In the genomic region with DNA sequence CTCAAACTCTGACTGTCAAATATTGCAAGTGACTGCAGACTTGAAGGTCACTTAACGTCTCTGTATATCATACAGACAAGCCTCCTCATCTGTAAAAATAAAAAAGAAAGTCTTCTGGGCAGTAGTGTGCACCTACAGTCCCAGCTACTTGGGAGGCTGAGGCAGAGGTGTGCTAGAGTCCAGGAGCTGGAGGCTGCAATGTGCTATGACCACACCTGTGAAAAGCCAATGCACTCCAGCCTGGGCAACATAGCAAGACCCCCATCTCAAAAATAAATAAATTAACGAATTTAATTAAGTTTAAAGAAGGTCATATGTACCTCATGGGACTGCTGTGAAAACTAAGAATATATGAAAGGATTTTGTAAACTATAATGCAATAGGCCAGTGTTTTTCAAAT, we compare ENCODE assay signal across 3 cellular contexts.
A peak's percentile ranks its signal among the peaks of the same experiment; 100 is the strongest.
TF ChIP-seq lines count a peak whose summit lies in the region.

No MANE protein-coding gene starts in this region.

TF ChIP-seq in GM23338, 12 proteins besides CTCF, POLR2A, EP300 and RAD21 (continued from another document and continues in another):
- TF ChIP-seq, protein P1, sequence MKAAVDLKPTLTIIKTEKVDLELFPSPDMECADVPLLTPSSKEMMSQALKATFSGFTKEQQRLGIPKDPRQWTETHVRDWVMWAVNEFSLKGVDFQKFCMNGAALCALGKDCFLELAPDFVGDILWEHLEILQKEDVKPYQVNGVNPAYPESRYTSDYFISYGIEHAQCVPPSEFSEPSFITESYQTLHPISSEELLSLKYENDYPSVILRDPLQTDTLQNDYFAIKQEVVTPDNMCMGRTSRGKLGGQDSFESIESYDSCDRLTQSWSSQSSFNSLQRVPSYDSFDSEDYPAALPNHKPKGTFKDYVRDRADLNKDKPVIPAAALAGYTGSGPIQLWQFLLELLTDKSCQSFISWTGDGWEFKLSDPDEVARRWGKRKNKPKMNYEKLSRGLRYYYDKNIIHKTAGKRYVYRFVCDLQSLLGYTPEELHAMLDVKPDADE (IDR thresholded peaks at IDR 0.05) = no peak
- TF ChIP-seq EZH2phosphoT487 (IDR thresholded peaks at IDR 0.05; ENCODE audit: unreplicated experiment) = no peak
- no peak for TF ChIP-seq EZH2 (IDR thresholded peaks at IDR 0.05; ENCODE audit: low read depth, unreplicated experiment)

TF ChIP-seq in HEK293, 187 proteins besides CTCF, POLR2A, EP300 and RAD21 (continued from another document):
- no peak for TF ChIP-seq ZNF664 (tag by site-specific recombination; IDR thresholded peaks at IDR 0.05)
- no peak for TF ChIP-seq ZNF830 (tag by site-specific recombination; IDR thresholded peaks at IDR 0.05; ENCODE audit: low read depth)
- TF ChIP-seq ZNF121 (tag by site-specific recombination; IDR thresholded peaks at IDR 0.05) = peak; percentile 75
- TF ChIP-seq, protein P2, sequence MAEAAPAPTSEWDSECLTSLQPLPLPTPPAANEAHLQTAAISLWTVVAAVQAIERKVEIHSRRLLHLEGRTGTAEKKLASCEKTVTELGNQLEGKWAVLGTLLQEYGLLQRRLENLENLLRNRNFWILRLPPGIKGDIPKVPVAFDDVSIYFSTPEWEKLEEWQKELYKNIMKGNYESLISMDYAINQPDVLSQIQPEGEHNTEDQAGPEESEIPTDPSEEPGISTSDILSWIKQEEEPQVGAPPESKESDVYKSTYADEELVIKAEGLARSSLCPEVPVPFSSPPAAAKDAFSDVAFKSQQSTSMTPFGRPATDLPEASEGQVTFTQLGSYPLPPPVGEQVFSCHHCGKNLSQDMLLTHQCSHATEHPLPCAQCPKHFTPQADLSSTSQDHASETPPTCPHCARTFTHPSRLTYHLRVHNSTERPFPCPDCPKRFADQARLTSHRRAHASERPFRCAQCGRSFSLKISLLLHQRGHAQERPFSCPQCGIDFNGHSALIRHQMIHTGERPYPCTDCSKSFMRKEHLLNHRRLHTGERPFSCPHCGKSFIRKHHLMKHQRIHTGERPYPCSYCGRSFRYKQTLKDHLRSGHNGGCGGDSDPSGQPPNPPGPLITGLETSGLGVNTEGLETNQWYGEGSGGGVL (tag by site-specific recombination; IDR thresholded peaks at IDR 0.05) = no peak
- TF ChIP-seq ZNF776 (tag by site-specific recombination; IDR thresholded peaks at IDR 0.05; ENCODE audit: borderline replicate concordance) = no peak

TF ChIP-seq in K562, 482 proteins besides CTCF, POLR2A, EP300 and RAD21 (continued from another document):
- peak; percentile 54; the same call in 1 of the 2 replicates for TF ChIP-seq ZNF121 (CRISPR knock-in tag; conservative IDR thresholded peaks at IDR 0.05)
- TF ChIP-seq RBM25 (IDR thresholded peaks at IDR 0.05; ENCODE audit: low read depth, low read length, severe bottlenecking) = peak; percentile 25
- no peak for TF ChIP-seq DNMT1 (IDR thresholded peaks at IDR 0.05)
